1 cellular context compared by ENCODE assay signal in the genomic region with DNA sequence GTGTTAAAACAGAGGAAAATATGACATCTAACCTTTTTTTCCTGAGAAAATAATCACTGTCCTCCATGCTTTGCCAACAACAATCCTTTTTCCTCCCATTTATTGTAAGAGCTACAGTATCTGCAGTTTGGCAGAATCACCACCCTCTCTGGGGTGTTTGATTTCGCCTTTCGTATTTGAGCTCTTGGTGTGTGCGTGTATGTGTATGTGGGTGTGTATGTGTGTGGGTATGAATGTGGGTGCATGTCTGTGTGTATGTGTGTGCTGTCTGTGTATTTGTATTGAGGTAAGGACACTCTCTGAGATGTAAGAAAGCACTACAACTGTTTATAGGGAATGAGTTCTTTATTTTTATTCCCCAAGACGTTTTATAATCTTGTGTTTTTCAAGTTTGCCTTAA.
TF ChIP-seq lines count a peak whose summit lies in the region.

No MANE protein-coding gene starts in this region.

TF ChIP-seq in H1, 55 proteins besides CTCF, POLR2A, EP300 and RAD21 (continued from another document):
- TF ChIP-seq BRCA1 (IDR thresholded peaks at IDR 0.05; ENCODE audit: low read depth, low read length) (no peak), HDAC6 (IDR thresholded peaks at IDR 0.05; ENCODE audit: low read depth, low read length) (no peak), TCF12 (IDR thresholded peaks at IDR 0.05; ENCODE audit: low read depth, low read length) (no peak), NRF1 (IDR thresholded peaks at IDR 0.05; ENCODE audit: low read depth, low read length) (no peak), RNF2 (IDR thresholded peaks at IDR 0.05; ENCODE audit: borderline replicate concordance, low read depth, low read length, missing control alignments, poor library complexity, severe bottlenecking) (no peak), EZH2 (IDR thresholded peaks at IDR 0.05; ENCODE audit: low read depth, low read length, severe bottlenecking) (no peak), SIX5 (IDR thresholded peaks at IDR 0.05; ENCODE audit: low read depth, low read length) (no peak), RXRA (IDR thresholded peaks at IDR 0.05; ENCODE audit: insufficient read depth, low read depth, low read length) (no peak), GABPA (IDR thresholded peaks at IDR 0.05; ENCODE audit: borderline replicate concordance, insufficient read depth, low read length) (no peak)
- TF ChIP-seq, protein P1, sequence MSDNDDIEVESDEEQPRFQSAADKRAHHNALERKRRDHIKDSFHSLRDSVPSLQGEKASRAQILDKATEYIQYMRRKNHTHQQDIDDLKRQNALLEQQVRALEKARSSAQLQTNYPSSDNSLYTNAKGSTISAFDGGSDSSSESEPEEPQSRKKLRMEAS (IDR thresholded peaks at IDR 0.05): no peak
